In genomic region chr3:195204360-195205166, GRCh38 we compare ENCODE assay signal across 8 cellular contexts.
DNase-seq lines count a peak whose midpoint lies in the region; ATAC-seq and TF ChIP-seq lines count a peak whose summit lies in the region.

No MANE protein-coding gene starts in this region.

- H3K4me1 ChIP-seq in SJSA1 (replicated peaks) (peaks cover 32% of the 10 kb centered on the region), iPS-20b (ENCODE audit: insufficient read depth, low read length) (no peaks in the 10 kb centered on the region; the same call in 1 of the 2 replicates), thyroid gland (peaks cover 20 to 35% of the 10 kb centered on the region in 2 donors)

- no peak for TF ChIP-seq POLR2A in thyroid gland (IDR thresholded peaks at IDR 0.05)

- no peaks in the 10 kb centered on the region for H3K27me3 ChIP-seq in SJSA1 (replicated peaks)
- H3K27me3 ChIP-seq in iPS-20b (ENCODE audit: insufficient read depth, low read length): no peaks in the 10 kb centered on the region
- no peaks in the 10 kb centered on the region for H3K27me3 ChIP-seq in thyroid gland
- H3K27me3 ChIP-seq in MG63: no peaks in the 10 kb centered on the region

- DNase-seq in NCI-H2107 (lab: John Stamatoyannopoulos, UW): peak; percentile 24
- no peak for DNase-seq in NCI-H2107 treated with DMSO at 0.1 percent for 48 hours (lab: John Stamatoyannopoulos, UW; ENCODE audit: unreplicated experiment)
- DNase-seq in SJSA1 (ENCODE audit: low read depth in 1 of 2, low spot score in 2 of 2): no peak
- DNase-seq in thyroid gland: peak; percentile 67 to 77
- no peak for DNase-seq in MG63

- no peak for ATAC-seq in HG03442 (IDR thresholded peaks at IDR 0.05; ENCODE audit: unreplicated experiment)
- ATAC-seq in HG03095 (IDR thresholded peaks at IDR 0.05; ENCODE audit: unreplicated experiment): no peak

- WGBS in thyroid gland, 2 donors: 21 to 41% methylated on average over 13 of the region's 13 CpGs

- peak overlapping the region; percentile 24; the same call in 1 of the 2 replicates for H3K9ac ChIP-seq in iPS-20b (ENCODE audit: low read depth, low read length)

- H3K9me3 ChIP-seq in SJSA1 (replicated peaks) (no peaks in the 10 kb centered on the region), iPS-20b (ENCODE audit: insufficient read depth, low read depth, low read length) (no peaks in the 10 kb centered on the region), thyroid gland (no peaks in the 10 kb centered on the region), MG63 (no peaks in the 10 kb centered on the region)

- TF ChIP-seq CTCF in thyroid gland (IDR thresholded peaks at IDR 0.05): no peak

- H3K27ac ChIP-seq in SJSA1 (peak overlapping the region; percentile 51), iPS-20b (ENCODE audit: low read length) (no peak overlapping the region), thyroid gland (peak overlapping the region in 2 of 3 donors; percentile 25 to 39)

- H3K36me3 ChIP-seq in SJSA1 (no peaks in the 10 kb centered on the region), iPS-20b (ENCODE audit: insufficient read depth, low read depth, low read length) (no peaks in the 10 kb centered on the region), thyroid gland (no peaks in the 10 kb centered on the region), MG63 (peaks cover 8% of the 10 kb centered on the region; the same call in 1 of the 2 replicates)

- H3K4me3 ChIP-seq in SJSA1: no peak overlapping the region
- H3K4me3 ChIP-seq in iPS-20b (ENCODE audit: low read length): no peak overlapping the region
- no peak overlapping the region for H3K4me3 ChIP-seq in thyroid gland (replicated peaks in 1 of 3)
- no peak overlapping the region for H3K4me3 ChIP-seq in MG63

- intact Hi-C loops in thyroid gland (cut with DNase I): no loop called here

Comparison
In these comparisons a context has a peak if more than half of its experiments do, and no peak if none do; other contexts are left out.
1. DNase-seq: peak in NCI-H2107 (single experiment) and thyroid gland (2 of 2); none in NCI-H2107 treated with DMSO at 0.1 percent for 48 hours (single experiment), SJSA1 (0 of 2) and MG63 (single experiment).